8 cellular contexts compared by ENCODE assay signal in the genomic region with DNA sequence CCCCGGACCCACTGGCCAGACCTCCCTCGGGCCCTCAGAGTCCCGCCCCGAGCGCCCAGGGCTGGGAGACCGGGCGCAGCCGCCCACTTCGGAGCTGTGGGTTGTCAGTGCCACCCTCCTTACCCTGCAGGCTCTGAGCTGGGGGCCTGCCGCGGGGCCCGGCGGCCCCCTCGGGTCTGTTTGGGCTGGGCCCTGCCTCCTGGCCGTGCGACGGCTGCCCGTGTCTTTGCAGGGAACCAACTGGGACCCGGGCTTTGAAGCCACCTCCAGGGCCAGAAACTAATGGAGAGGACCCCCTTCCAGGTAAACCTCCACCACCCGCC. TPM values are rescaled to one million over a fixed set of nuclear protein-coding genes. Genes with fewer than 3 reads are reported as not detected.
DNase-seq lines count a peak whose midpoint lies in the region; ATAC-seq and TF ChIP-seq lines count a peak whose summit lies in the region.

No MANE protein-coding gene starts in this region.

- peak overlapping the region in 2 of 5 donors; percentile 42 to 44 for H3K4me3 Mint-ChIP-seq in immature natural killer cell
- no peak overlapping the region for H3K4me3 Mint-ChIP-seq in endothelial cell (ENCODE audit: unreplicated experiment)

- H3K36me3 ChIP-seq in NT2/D1 (ENCODE audit: insufficient read depth, insufficient read length, low read length) (peaks cover 72% of the 10 kb centered on the region), gastrocnemius medialis (no peaks in the 10 kb centered on the region)

- DNase-seq in NT2/D1 (ENCODE audit: low read depth, low spot score) = no peak
- no peak for DNase-seq in gastrocnemius medialis
- DNase-seq in stimulated activated CD4-positive, alpha-beta T cell treated with anti-CD3 and anti-CD28 coated beads, Interleukin-4, amount 100 ng/mL, for 24 hours = no peak
- DNase-seq in NCI-H1048 (lab: John Stamatoyannopoulos, UW) = no peak
- no peak for DNase-seq in immature natural killer cell
- no peak for DNase-seq in endothelial cell (ENCODE audit: low spot score)

- H3K9me3 Mint-ChIP-seq in immature natural killer cell = no peaks in the 10 kb centered on the region
- H3K9me3 Mint-ChIP-seq in endothelial cell (ENCODE audit: unreplicated experiment) = no peaks in the 10 kb centered on the region

- H3K27ac Mint-ChIP-seq in immature natural killer cell (no peak overlapping the region), endothelial cell (ENCODE audit: unreplicated experiment) (no peak overlapping the region)

- peaks cover 6% of the 10 kb centered on the region in 2 donors for H3K4me1 Mint-ChIP-seq in immature natural killer cell
- H3K4me1 Mint-ChIP-seq in endothelial cell (ENCODE audit: unreplicated experiment) = peaks cover 3% of the 10 kb centered on the region

- no peaks in the 10 kb centered on the region for H3K27me3 ChIP-seq in NT2/D1 (ENCODE audit: insufficient read depth, insufficient read length)
- H3K27me3 ChIP-seq in gastrocnemius medialis = no peaks in the 10 kb centered on the region

- peaks cover 43% of the 10 kb centered on the region for H3K4me1 ChIP-seq in NT2/D1 (ENCODE audit: insufficient read depth, insufficient read length)
- peaks cover 4 to 13% of the 10 kb centered on the region in 2 donors for H3K4me1 ChIP-seq in gastrocnemius medialis

- H3K27ac ChIP-seq in gastrocnemius medialis = no peak overlapping the region

- no peak for TF ChIP-seq POLR2A in gastrocnemius medialis (IDR thresholded peaks at IDR 0.05)

- in situ Hi-C loops in gastrocnemius medialis (cut with MboI; ENCODE audit: low sequenced_read_pairs in 4 of 4) = no loop called here

- no peaks in the 10 kb centered on the region for H3K36me3 Mint-ChIP-seq in immature natural killer cell
- peaks cover 11% of the 10 kb centered on the region for H3K36me3 Mint-ChIP-seq in endothelial cell (ENCODE audit: low read depth, unreplicated experiment)

- H3K27me3 Mint-ChIP-seq in immature natural killer cell (ENCODE audit: low read depth in 3 of 3) (peaks cover 0 to 4% (median 0%) of the 10 kb centered on the region in 3 donors), endothelial cell (ENCODE audit: unreplicated experiment) (peaks cover 27% of the 10 kb centered on the region)

- no peaks in the 10 kb centered on the region for H3K9me3 ChIP-seq in NT2/D1 (ENCODE audit: insufficient read depth, low read length)
- no peaks in the 10 kb centered on the region for H3K9me3 ChIP-seq in gastrocnemius medialis

- TF ChIP-seq CTCF in gastrocnemius medialis (IDR thresholded peaks at IDR 0.05 in 4 of 5, conservative IDR thresholded peaks at IDR 0.05 in 1 of 5) (no peak), endothelial cell (IDR thresholded peaks at IDR 0.05; ENCODE audit: unreplicated experiment) (no peak)

- peak; percentile 17 for ATAC-seq in GM18907 (IDR thresholded peaks at IDR 0.05; ENCODE audit: unreplicated experiment)
- peak; percentile 1 for ATAC-seq in esophagus mucosa
- no peak for ATAC-seq in gastrocnemius medialis

- H3K9ac ChIP-seq in NT2/D1 (ENCODE audit: insufficient read length, low read depth) = peak overlapping the region; percentile 89

- intact Hi-C loops in gastrocnemius medialis (cut with DNase I; ENCODE audit: low total_unique reads) = loop anchor here (2.0 to 5.0 kb wide), 2 partner anchors 32 to 37 kb away; a partner anchor contains a TSS

- peak overlapping the region; percentile 72 for H3K4me3 ChIP-seq in NT2/D1 (ENCODE audit: insufficient read length, low read depth)
- peak overlapping the region; percentile 56 to 64 (median 60) for H3K4me3 ChIP-seq in gastrocnemius medialis

RNA-seq across cellular contexts. Expression of a gene that starts 0.4 kb away (rescaled TPM):
- 3.1 TPM for total RNA-seq in esophagus mucosa
- under 1 TPM in 2 of 4 donors, not detected in 2; 0.33 to 0.91 TPM for total RNA-seq in gastrocnemius medialis
- under 1 TPM in 2 of 3 donors, not detected in 1; 0.22 to 0.85 TPM for polyA plus RNA-seq in immature natural killer cell
- total RNA-seq in endothelial cell (ENCODE audit: unreplicated experiment) = 9.1 TPM

RNA-seq across cellular contexts. Expression of a gene that starts 10.7 kb away (rescaled TPM):
- total RNA-seq in esophagus mucosa = 0.08 TPM
- total RNA-seq in gastrocnemius medialis = not detected
- polyA plus RNA-seq in immature natural killer cell = not detected
- not detected for total RNA-seq in endothelial cell (ENCODE audit: unreplicated experiment)

RNA-seq across cellular contexts. Expression of a gene that starts 14.6 kb away (rescaled TPM):
- total RNA-seq in esophagus mucosa (2.0 TPM), gastrocnemius medialis (10 to 100 TPM in 2 of 4 donors, 1 to 10 TPM in 2; 8.7 to 14.8 (median 9.9) TPM), endothelial cell (ENCODE audit: unreplicated experiment) (17.3 TPM)
- polyA plus RNA-seq in immature natural killer cell = 1 to 10 TPM; 1.1 to 4.5 (median 2.4) TPM

RNA-seq across cellular contexts. Expression of a gene that starts 31.1 kb away (rescaled TPM):
- total RNA-seq in esophagus mucosa (11.1 TPM), gastrocnemius medialis (1 to 10 TPM; 1.8 to 3.6 (median 2.4) TPM), endothelial cell (ENCODE audit: unreplicated experiment) (30.2 TPM)
- polyA plus RNA-seq in immature natural killer cell = 10 to 100 TPM in 1 of 3 donors, 1 to 10 TPM in 2; 1.5 to 10.9 (median 4.5) TPM

RNA-seq across cellular contexts. Expression of a gene that starts 53.4 kb away (rescaled TPM):
- total RNA-seq in esophagus mucosa (205 TPM), gastrocnemius medialis (10 to 100 TPM; 22.1 to 84.2 (median 56.2) TPM), endothelial cell (ENCODE audit: unreplicated experiment) (157 TPM)
- 100 to 1,000 TPM in 1 of 3 donors, 10 to 100 TPM in 2; 70.9 to 116 (median 90.8) TPM for polyA plus RNA-seq in immature natural killer cell

Comparison
In these comparisons a context has a peak if more than half of its experiments do, and no peak if none do; other contexts are left out.
1. ATAC-seq: peak in GM18907 (single experiment) and esophagus mucosa (single experiment); none in gastrocnemius medialis (0 of 2).